In the genomic region with DNA sequence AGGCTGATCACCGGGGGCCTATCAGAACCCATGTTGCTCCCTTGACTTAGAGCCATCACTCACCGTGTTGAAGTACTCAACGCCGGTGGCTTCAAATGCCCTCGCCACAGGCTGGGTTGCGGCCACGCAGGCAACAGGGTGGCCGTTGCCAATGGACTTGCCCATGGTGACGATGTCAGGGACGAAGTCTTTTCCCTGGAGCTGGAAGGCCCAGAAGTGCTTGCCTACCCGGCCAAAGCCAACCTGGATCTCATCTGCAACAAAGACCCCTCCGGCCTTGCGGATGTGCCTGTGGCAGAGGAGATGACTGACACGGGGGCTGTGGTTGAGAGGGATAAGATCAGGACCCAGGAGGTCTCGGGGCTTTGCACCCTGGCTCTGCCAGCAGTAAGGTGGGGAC, we compare ENCODE assay signal across 19 cellular contexts. TPM values are rescaled to one million over a fixed set of nuclear protein-coding genes. Genes with fewer than 3 reads are reported as not detected.
"Had no signal": no experiment of that assay in that cellular context is flagged by ENCODE, and none has a peak within 500 bp of the region (broad histone marks: within the 10 kb centered on the region; RNA-seq: fewer than 3 reads in every experiment).

No MANE protein-coding gene starts in this region.

- DNase-seq: activated CD4-positive, alpha-beta T cell treated with anti-CD3 and anti-CD28 coated beads, Interleukin-2, amount 10 ng/mL, durations not matched to agents 24 days and 14 days; activated CD8-positive, alpha-beta memory T cell treated with anti-CD3 and anti-CD28 coated beads, Interleukin-2, amount 50 U/mL, for 48 hours; activated gamma-delta T cell treated with Interleukin-2 at 50 U/mL for 16 hours; effector CD8-positive, alpha-beta T cell; left cardiac atrium; testis had no signal

- H3K27me3 Mint-ChIP-seq: activated CD4-positive, alpha-beta T cell treated with anti-CD3 and anti-CD28 coated beads, Interleukin-2, amount 10 ng/mL, durations not matched to agents 24 days and 14 days; activated naive CD8-positive, alpha-beta T cell; dendritic cell treated with granulocyte-macrophage colony-stimulating factor and Interleukin-4, amounts not matched to agents 40 ng/mL and 50 ng/mL, for 4 days; natural killer cell treated with Interleukin-12 subunit alpha and Interleukin-12 subunit beta and Interleukin-15 and Interleukin-18, amount 100 ng/mL, for 72 hours had no signal

- H3K4me3 Mint-ChIP-seq: activated CD4-positive, alpha-beta T cell treated with anti-CD3 and anti-CD28 coated beads, Interleukin-2, amount 10 ng/mL, durations not matched to agents 24 days and 14 days; activated naive CD8-positive, alpha-beta T cell; dendritic cell treated with granulocyte-macrophage colony-stimulating factor and Interleukin-4, amounts not matched to agents 40 ng/mL and 50 ng/mL, for 4 days; natural killer cell treated with Interleukin-12 subunit alpha and Interleukin-12 subunit beta and Interleukin-15 and Interleukin-18, amount 100 ng/mL, for 72 hours had no signal

- ATAC-seq: left cardiac atrium had no signal

- H3K9me3 ChIP-seq: esophagus muscularis mucosa, right atrium auricular region, testis, upper lobe of left lung had no signal

- H3K27ac ChIP-seq: esophagus muscularis mucosa, right atrium auricular region, testis had no signal

- H3K27me3 ChIP-seq: esophagus muscularis mucosa, right atrium auricular region, testis, upper lobe of left lung had no signal

- H3K4me3 ChIP-seq: esophagus muscularis mucosa, lung, right atrium auricular region, skin epidermis, testis, upper lobe of left lung had no signal

- H3K9me3 Mint-ChIP-seq: activated CD4-positive, alpha-beta T cell treated with anti-CD3 and anti-CD28 coated beads, Interleukin-2, amount 10 ng/mL, durations not matched to agents 24 days and 14 days; dendritic cell treated with granulocyte-macrophage colony-stimulating factor and Interleukin-4, amounts not matched to agents 40 ng/mL and 50 ng/mL, for 4 days; natural killer cell treated with Interleukin-12 subunit alpha and Interleukin-12 subunit beta and Interleukin-15 and Interleukin-18, amount 100 ng/mL, for 72 hours had no signal

- H3K4me1 ChIP-seq: testis had no signal

RNA-seq across cellular contexts. Expression of gene GMCL2, which starts 35.1 kb away (rescaled TPM):
- total RNA-seq: activated CD4-positive, alpha-beta T cell treated with anti-CD3 and anti-CD28 coated beads, Interleukin-2, amount 10 ng/mL, durations not matched to agents 24 days and 14 days; cerebellum; endothelial cell of umbilical vein; esophagus muscularis mucosa; left cardiac atrium; lung; natural killer cell treated with Interleukin-12 subunit alpha and Interleukin-12 subunit beta and Interleukin-15 and Interleukin-18, amount 100 ng/mL, for 72 hours; omental fat pad; posterior vena cava; right atrium auricular region; T-helper 1 cell treated with Interleukin-12 subunit alpha and Interleukin-12 subunit beta and Interleukin-4 antibody, amounts not matched to agents 30 ng/mL and 1 ng/mL, for 36 hours; upper lobe of left lung had no signal
